Comparison of ENCODE assay signal across 12 cellular contexts in the genomic region with DNA sequence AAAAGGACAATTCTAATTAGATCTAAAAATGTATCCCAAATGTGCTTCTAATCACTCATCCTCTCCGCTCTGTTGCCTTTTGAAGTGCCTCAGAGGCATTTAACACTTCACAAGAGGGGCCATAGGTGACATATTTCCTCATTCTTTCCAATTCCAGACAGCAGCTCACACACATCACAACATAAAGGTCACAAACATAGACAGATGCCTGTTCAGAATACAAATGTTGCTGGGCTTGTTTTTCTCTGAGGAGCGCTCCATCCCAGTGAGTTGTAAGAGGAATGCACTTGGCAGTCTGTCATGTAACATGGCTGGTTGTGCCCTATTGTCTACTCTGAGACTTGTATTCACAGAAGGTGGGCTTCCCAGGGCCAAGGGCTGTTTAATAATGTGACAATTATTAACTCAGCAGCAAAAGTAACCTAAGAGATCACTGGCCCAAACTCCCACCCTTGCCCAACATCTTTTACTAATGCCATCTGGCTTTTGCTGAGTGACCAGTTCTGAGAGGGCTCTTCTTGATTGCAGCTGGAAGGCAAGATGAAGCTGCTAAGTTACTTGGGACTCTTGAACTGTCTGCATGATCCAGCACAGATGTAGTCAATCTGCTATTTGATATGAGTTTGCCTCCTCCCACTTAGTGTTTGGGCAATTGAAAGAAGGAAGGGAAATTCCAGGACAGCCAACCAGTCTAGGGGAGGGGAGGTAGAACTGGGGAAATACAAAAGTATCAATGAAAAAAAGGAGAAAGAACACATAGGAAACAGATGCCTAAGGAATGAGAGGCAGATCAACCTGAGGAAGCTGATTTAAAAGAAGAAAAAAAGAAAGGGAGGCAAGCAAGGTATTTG. TPM values are rescaled to one million over a fixed set of nuclear protein-coding genes. Genes with fewer than 3 reads are reported as not detected.
DNase-seq lines count a peak whose midpoint lies in the region; ATAC-seq and TF ChIP-seq lines count a peak whose summit lies in the region.
"Had no signal": no experiment of that assay in that cellular context is flagged by ENCODE, and none has a peak within 500 bp of the region (broad histone marks: within the 10 kb centered on the region; RNA-seq: fewer than 3 reads in every experiment).

No MANE protein-coding gene starts in this region.

- no peak for ATAC-seq in GM21786 (IDR thresholded peaks at IDR 0.05; ENCODE audit: unreplicated experiment)
- ATAC-seq: HCT116 had no signal

- H3K79me1 ChIP-seq in trophoblast cell (ENCODE audit: low read length) = peaks cover 5% of the 10 kb centered on the region

- WGBS in trophoblast cell (ENCODE audit: extremely low coverage, insufficient coverage, insufficient read length) = no CpG with 5 or more reads among the region's 2 CpGs

- no peak overlapping the region for H3K9ac ChIP-seq in trophoblast cell (ENCODE audit: low read length)

- peak overlapping the region; percentile 26 for H4K91ac ChIP-seq in trophoblast cell (ENCODE audit: low read depth, low read length)

- no peak overlapping the region for H2AFZ ChIP-seq in trophoblast cell (ENCODE audit: insufficient read depth, low read length, poor library complexity)

- H3K4me3 Mint-ChIP-seq in activated T-helper 1 cell treated with anti-CD3 and anti-CD28 coated beads, Interleukin-12 subunit alpha, Interleukin-12 subunit beta, Interleukin-2, Interleukin-4 antibody, amounts not matched to agents 30 ng/mL and 10 ng/mL and 1 ng/mL, durations not matched to agents 14 hours and 24 hours and 36 hours = no peak overlapping the region
- H3K4me3 Mint-ChIP-seq: activated naive CD8-positive, alpha-beta T cell treated with anti-CD3 and anti-CD28 coated beads, Interleukin-2, amount 10 ng/mL, durations not matched to agents 7 days and 5 days; immature natural killer cell had no signal

- H3K4me3 ChIP-seq in HEK293 (ENCODE audit: low read depth, low read length) (no peak overlapping the region), trophoblast cell (ENCODE audit: low read depth, low read length) (no peak overlapping the region), MG63 (no peak overlapping the region)

- H3K27me3 ChIP-seq in trophoblast cell (ENCODE audit: insufficient read depth, low read length) (no peaks in the 10 kb centered on the region), MG63 (no peaks in the 10 kb centered on the region)

- H3K4me1 Mint-ChIP-seq in activated T-helper 1 cell treated with anti-CD3 and anti-CD28 coated beads, Interleukin-12 subunit alpha, Interleukin-12 subunit beta, Interleukin-2, Interleukin-4 antibody, amounts not matched to agents 30 ng/mL and 10 ng/mL and 1 ng/mL, durations not matched to agents 14 hours and 24 hours and 36 hours (ENCODE audit: low read depth) = no peaks in the 10 kb centered on the region
- H3K4me1 Mint-ChIP-seq: activated naive CD8-positive, alpha-beta T cell treated with anti-CD3 and anti-CD28 coated beads, Interleukin-2, amount 10 ng/mL, durations not matched to agents 7 days and 5 days had no signal

- H4K8ac ChIP-seq in trophoblast cell (ENCODE audit: low read depth, low read length) = no peak overlapping the region

- POLR2A ChIA-PET in HEK293 (lab: Yijun Ruan, JAX) = no interaction called here

- no peak overlapping the region for H3K14ac ChIP-seq in trophoblast cell (ENCODE audit: low read length)

- H3K9me3 ChIP-seq in HEK293 (ENCODE audit: control insufficient read depth, insufficient read depth, low read depth, low read length) (no peaks in the 10 kb centered on the region), trophoblast cell (ENCODE audit: insufficient read depth, low read depth, low read length) (no peaks in the 10 kb centered on the region), MG63 (no peaks in the 10 kb centered on the region)

- H3K4me1 ChIP-seq in HEK293 (ENCODE audit: control insufficient read depth, insufficient read depth, low read length) = no peaks in the 10 kb centered on the region
- peaks cover 3 to 9% of the 10 kb centered on the region in 2 experiments for H3K4me1 ChIP-seq in trophoblast cell (ENCODE audit: control insufficient read depth in 1 of 2, insufficient read depth in 2 of 2, low read length in 2 of 2)

- H3K18ac ChIP-seq in trophoblast cell (ENCODE audit: low read length) = peak overlapping the region; percentile 37

- H3K36me3 Mint-ChIP-seq in activated T-helper 1 cell treated with anti-CD3 and anti-CD28 coated beads, Interleukin-12 subunit alpha, Interleukin-12 subunit beta, Interleukin-2, Interleukin-4 antibody, amounts not matched to agents 30 ng/mL and 10 ng/mL and 1 ng/mL, durations not matched to agents 14 hours and 24 hours and 36 hours (ENCODE audit: low read depth) = no peaks in the 10 kb centered on the region

- H3K4me2 ChIP-seq in trophoblast cell (ENCODE audit: low read length) = peak overlapping the region; percentile 58

- CTCF ChIA-PET in HEK293 (lab: Yijun Ruan, JAX) = interaction anchor here (0.5 to 0.6 kb wide), 2 partner anchors 41 to 123 kb away, joined by 3 read pairs; no protein-coding TSS in a partner anchor

- H3K27me3 Mint-ChIP-seq in activated T-helper 1 cell treated with anti-CD3 and anti-CD28 coated beads, Interleukin-12 subunit alpha, Interleukin-12 subunit beta, Interleukin-2, Interleukin-4 antibody, amounts not matched to agents 30 ng/mL and 10 ng/mL and 1 ng/mL, durations not matched to agents 14 hours and 24 hours and 36 hours (ENCODE audit: insufficient read depth) = peaks cover 4% of the 10 kb centered on the region

- no peak for TF ChIP-seq CTCF in HEK293 (tag by site-specific recombination; IDR thresholded peaks at IDR 0.05)

- H3K27ac ChIP-seq in HEK293 (ENCODE audit: extremely low read depth, low read depth, low read length) (no peak overlapping the region), trophoblast cell (ENCODE audit: low read depth, low read length) (peak overlapping the region; percentile 94)

- no peak overlapping the region for H2AK5ac ChIP-seq in trophoblast cell (ENCODE audit: low read length)

- no peak overlapping the region for H3K27ac Mint-ChIP-seq in activated T-helper 1 cell treated with anti-CD3 and anti-CD28 coated beads, Interleukin-12 subunit alpha, Interleukin-12 subunit beta, Interleukin-2, Interleukin-4 antibody, amounts not matched to agents 30 ng/mL and 10 ng/mL and 1 ng/mL, durations not matched to agents 14 hours and 24 hours and 36 hours
- H3K27ac Mint-ChIP-seq: activated naive CD8-positive, alpha-beta T cell treated with anti-CD3 and anti-CD28 coated beads, Interleukin-2, amount 10 ng/mL, durations not matched to agents 7 days and 5 days had no signal

- H4K12ac ChIP-seq in trophoblast cell (ENCODE audit: low read depth, low read length) = no peak overlapping the region

- no peaks in the 10 kb centered on the region for H3K9me3 Mint-ChIP-seq in activated T-helper 1 cell treated with anti-CD3 and anti-CD28 coated beads, Interleukin-12 subunit alpha, Interleukin-12 subunit beta, Interleukin-2, Interleukin-4 antibody, amounts not matched to agents 30 ng/mL and 10 ng/mL and 1 ng/mL, durations not matched to agents 14 hours and 24 hours and 36 hours
- H3K9me3 Mint-ChIP-seq: activated naive CD8-positive, alpha-beta T cell treated with anti-CD3 and anti-CD28 coated beads, Interleukin-2, amount 10 ng/mL, durations not matched to agents 7 days and 5 days; immature natural killer cell had no signal

- intact Hi-C loops in activated T-helper 1 cell treated with anti-CD3 and anti-CD28 coated beads, Interleukin-12 subunit alpha, Interleukin-12 subunit beta, Interleukin-2, Interleukin-4 antibody, amounts not matched to agents 30 ng/mL and 10 ng/mL and 1 ng/mL, durations not matched to agents 14 hours and 24 hours and 36 hours (cut with micrococcal nuclease) = no loop called here

- DNase-seq in NCI-H2171 (lab: John Stamatoyannopoulos, UW) (peak; percentile 53), fibroblast of gingiva (ENCODE audit: low read depth) (peak; percentile 86), trophoblast cell (peak; percentile 75 to 84), T-helper 9 cell (no peak), MG63 (no peak)
- DNase-seq in activated T-helper 1 cell treated with anti-CD3 and anti-CD28 coated beads, Interleukin-12 subunit alpha, Interleukin-12 subunit beta, Interleukin-2, Interleukin-4 antibody, amounts not matched to agents 30 ng/mL and 10 ng/mL and 1 ng/mL, durations not matched to agents 14 hours and 24 hours and 36 hours (ENCODE audit: low spot score) = no peak
- DNase-seq: activated naive CD8-positive, alpha-beta T cell treated with anti-CD3 and anti-CD28 coated beads, Interleukin-2, amount 10 ng/mL, durations not matched to agents 7 days and 5 days; immature natural killer cell; T-helper 2 cell had no signal

- no peak overlapping the region for H3K23ac ChIP-seq in trophoblast cell (ENCODE audit: low read length)

- H3K36me3 ChIP-seq in HEK293 (ENCODE audit: control insufficient read depth in 2 of 2, insufficient read depth in 1 of 2, low read length in 2 of 2) = peaks cover 0 to 4% of the 10 kb centered on the region in 2 experiments; a peak in 1 of 3 replicates
- peaks cover 0 to 4% of the 10 kb centered on the region in 2 experiments for H3K36me3 ChIP-seq in trophoblast cell (ENCODE audit: control insufficient read depth in 1 of 2, insufficient read depth in 2 of 2, low read length in 2 of 2)
- H3K36me3 ChIP-seq in MG63 = no peaks in the 10 kb centered on the region; the same call in 1 of the 2 replicates

- H2BK12ac ChIP-seq in trophoblast cell (ENCODE audit: low read length) = peak overlapping the region; percentile 46

- H3K4ac ChIP-seq in trophoblast cell (ENCODE audit: low read depth, low read length) = no peak overlapping the region

- H2BK120ac ChIP-seq in trophoblast cell (ENCODE audit: insufficient read depth, low read length, poor library complexity) = peak overlapping the region; percentile 20

- H2BK5ac ChIP-seq in trophoblast cell (ENCODE audit: low read depth, low read length, poor library complexity) = peak overlapping the region; percentile 58

- H3K79me2 ChIP-seq in trophoblast cell (ENCODE audit: control insufficient read depth, insufficient read depth, low read length, poor library complexity) = no peaks in the 10 kb centered on the region

TF ChIP-seq in HEK293, 187 proteins besides CTCF, POLR2A, EP300 and RAD21 (continues in another document):
- TF ChIP-seq REPIN1 (tag by site-specific recombination; IDR thresholded peaks at IDR 0.05; ENCODE audit: low read depth) = no peak

RNA-seq across cellular contexts. Expression of a gene that starts 13.6 kb away (rescaled TPM):
- 74.0 and 77.4 TPM in 2 replicates for polyA plus RNA-seq in trophoblast cell (2013)
- 3.1 and 3.7 TPM in 2 replicates for total RNA-seq in activated T-helper 1 cell treated with anti-CD3 and anti-CD28 coated beads, Interleukin-12 subunit alpha, Interleukin-12 subunit beta, Interleukin-2, Interleukin-4 antibody, amounts not matched to agents 30 ng/mL and 10 ng/mL and 1 ng/mL, durations not matched to agents 14 hours and 24 hours and 36 hours
- total RNA-seq in MG63 (2014; rRNA removed; shearing (Covaris generic); ENCODE audit: low replicate concordance) = 38.7 and 104 TPM in 2 replicates

RNA-seq across cellular contexts. Expression of a gene that starts 25.0 kb away (rescaled TPM):
- 0.03 and 0.06 TPM in 2 replicates for polyA plus RNA-seq in trophoblast cell (2013)
- total RNA-seq in activated T-helper 1 cell treated with anti-CD3 and anti-CD28 coated beads, Interleukin-12 subunit alpha, Interleukin-12 subunit beta, Interleukin-2, Interleukin-4 antibody, amounts not matched to agents 30 ng/mL and 10 ng/mL and 1 ng/mL, durations not matched to agents 14 hours and 24 hours and 36 hours = not detected in 2 replicates
- total RNA-seq in MG63 (2014; rRNA removed; shearing (Covaris generic); ENCODE audit: low replicate concordance) = not detected in 2 replicates
- total RNA-seq: activated naive CD8-positive, alpha-beta T cell treated with anti-CD3 and anti-CD28 coated beads, Interleukin-2, amount 10 ng/mL, durations not matched to agents 7 days and 5 days had no signal

Comparison
In these comparisons a context has a peak if more than half of its experiments do, and no peak if none do; other contexts are left out.
1. DNase-seq: peak in NCI-H2171 (single experiment), fibroblast of gingiva (single experiment) and trophoblast cell (2 of 2); none in activated T-helper 1 cell treated with anti-CD3 and anti-CD28 coated beads, Interleukin-12 subunit alpha, Interleukin-12 subunit beta, Interleukin-2, Interleukin-4 antibody, amounts not matched to agents 30 ng/mL and 10 ng/mL and 1 ng/mL, durations not matched to agents 14 hours and 24 hours and 36 hours (single experiment), T-helper 9 cell (single experiment) and MG63 (single experiment).